ENCODE assay signal across 4 cellular contexts in genomic region chr16:18616137-18616755, GRCh38.
TF ChIP-seq lines count a peak whose summit lies in the region.
"Not testable (repeated sequence)": the region's sequence is repeated elsewhere in the genome, so short reads cannot be mapped to it uniquely, and the experiment has no call there.

No MANE protein-coding gene starts in this region.

TF ChIP-seq in A549, 52 proteins besides CTCF, POLR2A, EP300 and RAD21:
- peak; percentile 20 for TF ChIP-seq MAFK (IDR thresholded peaks at IDR 0.05; ENCODE audit: partially characterized antibody)

TF ChIP-seq in IMR-90, 13 proteins besides CTCF, POLR2A, EP300 and RAD21:
- TF ChIP-seq MAFK (IDR thresholded peaks at IDR 0.05; ENCODE audit: low read depth, low read length) = 0 out of 2 replicates have a peak, but pooled peaks have one; percentile 5

TF ChIP-seq in K562, 482 proteins besides CTCF, POLR2A, EP300 and RAD21:
- TF ChIP-seq, protein P1, sequence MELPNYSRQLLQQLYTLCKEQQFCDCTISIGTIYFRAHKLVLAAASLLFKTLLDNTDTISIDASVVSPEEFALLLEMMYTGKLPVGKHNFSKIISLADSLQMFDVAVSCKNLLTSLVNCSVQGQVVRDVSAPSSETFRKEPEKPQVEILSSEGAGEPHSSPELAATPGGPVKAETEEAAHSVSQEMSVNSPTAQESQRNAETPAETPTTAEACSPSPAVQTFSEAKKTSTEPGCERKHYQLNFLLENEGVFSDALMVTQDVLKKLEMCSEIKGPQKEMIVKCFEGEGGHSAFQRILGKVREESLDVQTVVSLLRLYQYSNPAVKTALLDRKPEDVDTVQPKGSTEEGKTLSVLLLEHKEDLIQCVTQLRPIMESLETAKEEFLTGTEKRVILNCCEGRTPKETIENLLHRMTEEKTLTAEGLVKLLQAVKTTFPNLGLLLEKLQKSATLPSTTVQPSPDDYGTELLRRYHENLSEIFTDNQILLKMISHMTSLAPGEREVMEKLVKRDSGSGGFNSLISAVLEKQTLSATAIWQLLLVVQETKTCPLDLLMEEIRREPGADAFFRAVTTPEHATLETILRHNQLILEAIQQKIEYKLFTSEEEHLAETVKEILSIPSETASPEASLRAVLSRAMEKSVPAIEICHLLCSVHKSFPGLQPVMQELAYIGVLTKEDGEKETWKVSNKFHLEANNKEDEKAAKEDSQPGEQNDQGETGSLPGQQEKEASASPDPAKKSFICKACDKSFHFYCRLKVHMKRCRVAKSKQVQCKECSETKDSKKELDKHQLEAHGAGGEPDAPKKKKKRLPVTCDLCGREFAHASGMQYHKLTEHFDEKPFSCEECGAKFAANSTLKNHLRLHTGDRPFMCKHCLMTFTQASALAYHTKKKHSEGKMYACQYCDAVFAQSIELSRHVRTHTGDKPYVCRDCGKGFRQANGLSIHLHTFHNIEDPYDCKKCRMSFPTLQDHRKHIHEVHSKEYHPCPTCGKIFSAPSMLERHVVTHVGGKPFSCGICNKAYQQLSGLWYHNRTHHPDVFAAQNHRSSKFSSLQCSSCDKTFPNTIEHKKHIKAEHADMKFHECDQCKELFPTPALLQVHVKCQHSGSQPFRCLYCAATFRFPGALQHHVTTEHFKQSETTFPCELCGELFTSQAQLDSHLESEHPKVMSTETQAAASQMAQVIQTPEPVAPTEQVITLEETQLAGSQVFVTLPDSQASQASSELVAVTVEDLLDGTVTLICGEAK (IDR thresholded peaks at IDR 0.05) = peak; percentile 72
- TF ChIP-seq, protein P1 (CRISPR knock-in tag; IDR thresholded peaks at IDR 0.05) = not testable (repeated sequence)

TF ChIP-seq in HepG2, 621 proteins besides CTCF, POLR2A, EP300 and RAD21 (continues in another document):
- TF ChIP-seq FOXA1, SOX13 (IDR thresholded peaks at IDR 0.05): not testable (repeated sequence)
- TF ChIP-seq FOXA1 (CRISPR knock-in tag; IDR thresholded peaks at IDR 0.05) (0 out of 2 replicates have a peak, but pooled peaks have one; percentile 9), SAP130 (CRISPR knock-in tag; IDR thresholded peaks at IDR 0.05; ENCODE audit: low read depth) (0 out of 2 replicates have a peak, but pooled peaks have one; percentile 27), MIXL1 (CRISPR knock-in tag; IDR thresholded peaks at IDR 0.05) (peak; percentile 40), ZMYM4 (CRISPR knock-in tag; IDR thresholded peaks at IDR 0.05) (peak; percentile 31; the same call in 1 of the 2 replicates), CEBPG (CRISPR knock-in tag; IDR thresholded peaks at IDR 0.05) (peak; percentile 72), SRF (IDR thresholded peaks at IDR 0.05; ENCODE audit: low read depth, low read length) (0 out of 2 replicates have a peak, but pooled peaks have one; percentile 67), SOX13 (CRISPR knock-in tag; conservative IDR thresholded peaks at IDR 0.05 in 1 of 2, IDR thresholded peaks at IDR 0.05 in 1 of 2) (peak in 1 of 2 experiments; percentile 38; a peak in 1 of 4 replicates), MAFF (IDR thresholded peaks at IDR 0.05; ENCODE audit: low read depth, low read length) (peak; percentile 76), AHDC1 (CRISPR knock-in tag; IDR thresholded peaks at IDR 0.05; ENCODE audit: borderline replicate concordance) (peak; percentile 41; the same call in 1 of the 2 replicates), MAFK (conservative IDR thresholded peaks at IDR 0.05 in 1 of 2, IDR thresholded peaks at IDR 0.05 in 1 of 2; ENCODE audit: low read length in 2 of 2) (peak; percentile 75 to 81), FOXA3 (CRISPR knock-in tag; IDR thresholded peaks at IDR 0.05) (peak; percentile 38; the same call in 1 of the 2 replicates), RARA (CRISPR knock-in tag; IDR thresholded peaks at IDR 0.05) (peak; percentile 9; the same call in 1 of the 2 replicates), GATAD2A (CRISPR knock-in tag; IDR thresholded peaks at IDR 0.05) (peak; percentile 26; the same call in 1 of the 2 replicates)
- TF ChIP-seq, protein P2, sequence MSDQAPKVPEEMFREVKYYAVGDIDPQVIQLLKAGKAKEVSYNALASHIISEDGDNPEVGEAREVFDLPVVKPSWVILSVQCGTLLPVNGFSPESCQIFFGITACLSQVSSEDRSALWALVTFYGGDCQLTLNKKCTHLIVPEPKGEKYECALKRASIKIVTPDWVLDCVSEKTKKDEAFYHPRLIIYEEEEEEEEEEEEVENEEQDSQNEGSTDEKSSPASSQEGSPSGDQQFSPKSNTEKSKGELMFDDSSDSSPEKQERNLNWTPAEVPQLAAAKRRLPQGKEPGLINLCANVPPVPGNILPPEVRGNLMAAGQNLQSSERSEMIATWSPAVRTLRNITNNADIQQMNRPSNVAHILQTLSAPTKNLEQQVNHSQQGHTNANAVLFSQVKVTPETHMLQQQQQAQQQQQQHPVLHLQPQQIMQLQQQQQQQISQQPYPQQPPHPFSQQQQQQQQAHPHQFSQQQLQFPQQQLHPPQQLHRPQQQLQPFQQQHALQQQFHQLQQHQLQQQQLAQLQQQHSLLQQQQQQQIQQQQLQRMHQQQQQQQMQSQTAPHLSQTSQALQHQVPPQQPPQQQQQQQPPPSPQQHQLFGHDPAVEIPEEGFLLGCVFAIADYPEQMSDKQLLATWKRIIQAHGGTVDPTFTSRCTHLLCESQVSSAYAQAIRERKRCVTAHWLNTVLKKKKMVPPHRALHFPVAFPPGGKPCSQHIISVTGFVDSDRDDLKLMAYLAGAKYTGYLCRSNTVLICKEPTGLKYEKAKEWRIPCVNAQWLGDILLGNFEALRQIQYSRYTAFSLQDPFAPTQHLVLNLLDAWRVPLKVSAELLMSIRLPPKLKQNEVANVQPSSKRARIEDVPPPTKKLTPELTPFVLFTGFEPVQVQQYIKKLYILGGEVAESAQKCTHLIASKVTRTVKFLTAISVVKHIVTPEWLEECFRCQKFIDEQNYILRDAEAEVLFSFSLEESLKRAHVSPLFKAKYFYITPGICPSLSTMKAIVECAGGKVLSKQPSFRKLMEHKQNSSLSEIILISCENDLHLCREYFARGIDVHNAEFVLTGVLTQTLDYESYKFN (CRISPR knock-in tag; conservative IDR thresholded peaks at IDR 0.05) = 0 out of 2 replicates have a peak, but pooled peaks have one; percentile 33
- TF ChIP-seq, protein P1 (IDR thresholded peaks at IDR 0.05) = peak; percentile 96
- TF ChIP-seq, protein P1 (CRISPR knock-in tag; IDR thresholded peaks at IDR 0.05) = peak; percentile 99
